Comparison of ENCODE assay signal across 8 cellular contexts in the genomic region with DNA sequence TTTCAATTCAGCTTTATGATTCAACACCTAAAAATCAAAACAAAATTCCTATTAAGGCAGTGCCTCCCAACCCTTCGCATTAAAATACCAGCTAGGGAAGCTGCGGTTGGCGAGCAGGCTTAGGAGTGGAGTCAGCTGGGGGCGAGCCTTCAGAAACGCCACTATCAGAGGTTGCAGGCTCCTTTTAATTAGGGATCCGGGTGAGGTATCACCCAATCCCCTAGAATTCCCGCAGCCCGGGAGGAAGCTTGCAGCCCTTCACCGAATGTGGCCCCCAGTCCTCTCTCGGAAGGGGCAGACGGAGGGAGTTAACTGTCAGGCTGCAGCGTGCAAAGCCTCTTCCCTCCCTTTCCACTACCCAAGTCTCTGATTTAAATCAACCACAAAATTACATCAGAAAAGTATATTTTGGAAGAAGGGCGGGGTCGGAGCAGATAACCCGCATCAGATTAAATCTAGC. TPM values are rescaled to one million over a fixed set of nuclear protein-coding genes. Genes with fewer than 3 reads are reported as not detected.
DNase-seq lines count a peak whose midpoint lies in the region; ATAC-seq, FAIRE-seq and TF ChIP-seq lines count a peak whose summit lies in the region.

No MANE protein-coding gene starts in this region.

- peaks cover 0 to 18% (median 0%) of the 10 kb centered on the region in 11 experiments; a peak in 7 of 22 replicates for H3K9me3 ChIP-seq in BLaER1 treated with 17β-estradiol and CSF1 and Interleukin-3, amounts not matched to agents 10 nM and 100 nM (replicated peaks in 1 of 11)
- no peaks in the 10 kb centered on the region for H3K9me3 ChIP-seq in HUES48 (ENCODE audit: control insufficient read depth, insufficient read depth, low read length)
- H3K9me3 ChIP-seq in astrocyte (ENCODE audit: insufficient read depth, low read depth, low read length): no peaks in the 10 kb centered on the region
- no peaks in the 10 kb centered on the region for H3K9me3 ChIP-seq in mesenchymal stem cell (ENCODE audit: control insufficient read depth, low read length)
- H3K9me3 ChIP-seq in OCI-LY7 (ENCODE audit: low read length): no peaks in the 10 kb centered on the region

- peaks cover 13 to 31% (median 20%) of the 10 kb centered on the region in 11 experiments; a peak in 20 of 22 replicates for H3K36me3 ChIP-seq in BLaER1 treated with 17β-estradiol and CSF1 and Interleukin-3, amounts not matched to agents 10 nM and 100 nM
- H3K36me3 ChIP-seq in HUES48 (ENCODE audit: control insufficient read depth, insufficient read depth, low read length) (peaks cover 44% of the 10 kb centered on the region), astrocyte (ENCODE audit: insufficient read depth, low read length) (peaks cover 18% of the 10 kb centered on the region), mesenchymal stem cell (ENCODE audit: control insufficient read depth in 1 of 2, insufficient read depth in 2 of 2, low read depth in 1 of 2, low read length in 2 of 2) (peaks cover 0 to 6% of the 10 kb centered on the region in 2 experiments), OCI-LY7 (ENCODE audit: insufficient read depth, low read length) (no peaks in the 10 kb centered on the region)

- peak overlapping the region; percentile 55 to 76 (median 73) for H3K4me3 ChIP-seq in BLaER1 treated with 17β-estradiol and CSF1 and Interleukin-3, amounts not matched to agents 10 nM and 100 nM
- H3K4me3 ChIP-seq in HUES48 (ENCODE audit: low read depth, low read length) (peak overlapping the region; percentile 68), astrocyte (ENCODE audit: insufficient read depth, low read depth, low read length) (peak overlapping the region; percentile 84), mesenchymal stem cell (ENCODE audit: insufficient read depth in 1 of 2, low read depth in 1 of 2, low read length in 2 of 2) (peak overlapping the region; percentile 57 to 77), OCI-LY7 (ENCODE audit: low read depth, low read length, poor library complexity, severe bottlenecking) (no peak overlapping the region)

- FAIRE-seq in astrocyte (lab: Jason Lieb, UNC): no peak

- POLR2A ChIA-PET in OCI-LY7 (lab: Charles Lee): no interaction called here

- no peak overlapping the region for H3K4ac ChIP-seq in mesenchymal stem cell (ENCODE audit: low read depth in 1 of 2, low read length in 2 of 2)

- peak overlapping the region; percentile 96 for H3K27ac Mint-ChIP-seq in astrocyte (ENCODE audit: unreplicated experiment)

- H3K9ac ChIP-seq in BLaER1 treated with 17β-estradiol and CSF1 and Interleukin-3, amounts not matched to agents 10 nM and 100 nM: peak overlapping the region; percentile 54 to 84 (median 78); a peak in 21 of 22 replicates
- H3K9ac ChIP-seq in HUES48 (ENCODE audit: low read depth, low read length) (peak overlapping the region; percentile 3; the same call in 1 of the 2 replicates), astrocyte (ENCODE audit: low read length) (peak overlapping the region; percentile 92), mesenchymal stem cell (ENCODE audit: low read length) (peak overlapping the region; percentile 68)

- no peak overlapping the region for H3K14ac ChIP-seq in mesenchymal stem cell (ENCODE audit: low read length in 2 of 2)

- H3K9me3 Mint-ChIP-seq in astrocyte (ENCODE audit: unreplicated experiment): no peaks in the 10 kb centered on the region

- peak overlapping the region; percentile 99 for H3K4me3 Mint-ChIP-seq in astrocyte (ENCODE audit: unreplicated experiment)

- peaks cover 3% of the 10 kb centered on the region for H3K79me1 ChIP-seq in mesenchymal stem cell (replicated peaks; ENCODE audit: low read length, poor library complexity, severe bottlenecking)

- peak overlapping the region in 10 of 11 experiments; percentile 22 to 82 (median 78); a peak in 19 of 22 replicates for H3K27ac ChIP-seq in BLaER1 treated with 17β-estradiol and CSF1 and Interleukin-3, amounts not matched to agents 10 nM and 100 nM
- H3K27ac ChIP-seq in HUES48 (ENCODE audit: low read depth, low read length): no peak overlapping the region
- peak overlapping the region; percentile 82 for H3K27ac ChIP-seq in astrocyte (ENCODE audit: low read depth, low read length)
- H3K27ac ChIP-seq in mesenchymal stem cell (ENCODE audit: low read length, poor library complexity, severe bottlenecking): peak overlapping the region; percentile 55
- no peak overlapping the region for H3K27ac ChIP-seq in OCI-LY7 (ENCODE audit: low read depth, low read length, poor library complexity, severe bottlenecking)

- H3K4me1 Mint-ChIP-seq in astrocyte (ENCODE audit: low read depth, unreplicated experiment): peaks cover 25% of the 10 kb centered on the region

- CTCF ChIA-PET in OCI-LY7 (lab: Charles Lee; ENCODE audit: unreplicated experiment): no interaction called here

- H3K36me3 Mint-ChIP-seq in astrocyte (ENCODE audit: low read depth, unreplicated experiment): peaks cover 41% of the 10 kb centered on the region

- peaks cover 2% of the 10 kb centered on the region for H3K27me3 Mint-ChIP-seq in astrocyte (ENCODE audit: low read depth, unreplicated experiment)

- peak overlapping the region; percentile 39 for H2BK120ac ChIP-seq in mesenchymal stem cell (ENCODE audit: low read depth, low read length)

- H2AK5ac ChIP-seq in mesenchymal stem cell (ENCODE audit: low read length, severe bottlenecking): no peak overlapping the region

- no peak overlapping the region for H4K8ac ChIP-seq in mesenchymal stem cell (ENCODE audit: low read length)

- no peaks in the 10 kb centered on the region for H3K9me2 ChIP-seq in OCI-LY7 (ENCODE audit: insufficient read depth, low read length)

- intact Hi-C loops in OCI-LY7 (cut with micrococcal nuclease; ENCODE audit: unreplicated experiment): no loop called here

- peak overlapping the region; percentile 62 for H2BK15ac ChIP-seq in mesenchymal stem cell (ENCODE audit: low read depth, poor library complexity, severe bottlenecking)

- peak overlapping the region in 1 of 2 experiments; percentile 28 for H3K18ac ChIP-seq in mesenchymal stem cell (ENCODE audit: low read depth in 1 of 2, low read length in 2 of 2)

- ATAC-seq in HG03139 (IDR thresholded peaks at IDR 0.05; ENCODE audit: unreplicated experiment): no peak
- ATAC-seq in HG03280 (IDR thresholded peaks at IDR 0.05; ENCODE audit: unreplicated experiment): no peak

- H3K79me2 ChIP-seq in astrocyte (ENCODE audit: insufficient read depth, low read length) (peaks cover 54% of the 10 kb centered on the region), OCI-LY7 (ENCODE audit: insufficient read depth, low read depth, low read length) (no peaks in the 10 kb centered on the region)

- H4K20me1 ChIP-seq in BLaER1 treated with 17β-estradiol and CSF1 and Interleukin-3, amounts not matched to agents 10 nM and 100 nM: peaks cover 0 to 44% (median 17%) of the 10 kb centered on the region in 11 experiments; a peak in 10 of 22 replicates
- H4K20me1 ChIP-seq in astrocyte (ENCODE audit: insufficient read depth, low read length) (peaks cover 25% of the 10 kb centered on the region), OCI-LY7 (ENCODE audit: insufficient read depth, low read length) (no peaks in the 10 kb centered on the region)

- H3K23ac ChIP-seq in mesenchymal stem cell (ENCODE audit: low read length in 2 of 2): no peak overlapping the region

- no peak overlapping the region for H2BK12ac ChIP-seq in mesenchymal stem cell (ENCODE audit: low read length in 2 of 2)

- no peak for TF ChIP-seq CTCF in astrocyte (IDR thresholded peaks at IDR 0.05; ENCODE audit: insufficient read depth, low read depth, low read length)
- no peak for TF ChIP-seq CTCF in OCI-LY7 (conservative IDR thresholded peaks at IDR 0.05; ENCODE audit: low read length)

- peaks cover 56 to 83% (median 72%) of the 10 kb centered on the region in 10 experiments for H3K4me1 ChIP-seq in BLaER1 treated with 17β-estradiol and CSF1 and Interleukin-3, amounts not matched to agents 10 nM and 100 nM
- H3K4me1 ChIP-seq in HUES48 (ENCODE audit: control insufficient read depth, insufficient read depth, low read length) (peaks cover 24% of the 10 kb centered on the region), astrocyte (ENCODE audit: insufficient read depth, low read length) (peaks cover 53% of the 10 kb centered on the region), mesenchymal stem cell (ENCODE audit: control insufficient read depth, insufficient read depth, low read depth, low read length) (peaks cover 37% of the 10 kb centered on the region), OCI-LY7 (ENCODE audit: insufficient read depth, low read length, poor library complexity, severe bottlenecking) (no peaks in the 10 kb centered on the region)

- peak overlapping the region; percentile 82 to 95 (median 87) for H3K4me2 ChIP-seq in BLaER1 treated with 17β-estradiol and CSF1 and Interleukin-3, amounts not matched to agents 10 nM and 100 nM
- H3K4me2 ChIP-seq in astrocyte (ENCODE audit: low read length) (peak overlapping the region; percentile 97), mesenchymal stem cell (ENCODE audit: low read length, poor library complexity, severe bottlenecking) (peak overlapping the region; percentile 97), OCI-LY7 (ENCODE audit: low read length) (no peak overlapping the region)

- H2AFZ ChIP-seq in astrocyte (ENCODE audit: low read depth, low read length): no peak overlapping the region
- no peak overlapping the region for H2AFZ ChIP-seq in mesenchymal stem cell (ENCODE audit: low read depth, low read length)
- no peak overlapping the region for H2AFZ ChIP-seq in OCI-LY7 (ENCODE audit: low read length)

- peaks cover 17 to 40% (median 32%) of the 10 kb centered on the region in 11 experiments for H3K27me3 ChIP-seq in BLaER1 treated with 17β-estradiol and CSF1 and Interleukin-3, amounts not matched to agents 10 nM and 100 nM
- H3K27me3 ChIP-seq in HUES48 (ENCODE audit: control insufficient read depth, insufficient read depth, low read length) (peaks cover 24% of the 10 kb centered on the region), astrocyte (ENCODE audit: insufficient read depth, low read length) (no peaks in the 10 kb centered on the region), mesenchymal stem cell (ENCODE audit: control insufficient read depth in 1 of 2, insufficient read depth in 1 of 2, low read length in 2 of 2) (peaks cover 0 to 18% of the 10 kb centered on the region in 2 experiments)

- DNase-seq in astrocyte (ENCODE audit: low read depth): peak; percentile 91
- DNase-seq in mesenchymal stem cell: peak; percentile 86
- no peak for DNase-seq in NCI-H1048 (lab: John Stamatoyannopoulos, UW)
- no peak for DNase-seq in OCI-LY7 (ENCODE audit: low spot score)

- H4K91ac ChIP-seq in mesenchymal stem cell (ENCODE audit: low read length): no peak overlapping the region

- under 1% methylated on average over 12 of the region's 15 CpGs for WGBS in mesenchymal stem cell

- BruUV-seq in OCI-LY7 (replicated peaks; lab: Mats Ljungman, UMichigan): no TSS peak

- no peak overlapping the region for H2BK5ac ChIP-seq in mesenchymal stem cell (ENCODE audit: low read depth, low read length, poor library complexity, severe bottlenecking)

RNA-seq across cellular contexts. Expression of a gene that starts 1.7 kb away (rescaled TPM):
- total RNA-seq in astrocyte (164 and 206 TPM in 2 replicates), OCI-LY7 (2022) (not detected in 2 replicates)
- 89.5 TPM for polyA plus RNA-seq in mesenchymal stem cell (2013, experiment 1 of 2)
- 87.1 TPM for polyA plus RNA-seq in mesenchymal stem cell (2013, experiment 2 of 2)
- not detected in 2 replicates for total RNA-seq in OCI-LY7 (2014; rRNA removed; shearing (Covaris generic))

Comparison
In these comparisons a context has a peak if more than half of its experiments do, and no peak if none do; other contexts are left out.
1. H3K27ac ChIP-seq: peak in BLaER1 treated with 17β-estradiol and CSF1 and Interleukin-3, amounts not matched to agents 10 nM and 100 nM (10 of 11), astrocyte (single experiment) and mesenchymal stem cell (single experiment); none in HUES48 (single experiment) and OCI-LY7 (single experiment).
2. H3K9ac ChIP-seq: peak in every context shown above with its lines; median percentile 92 in astrocyte; 78 in BLaER1 treated with 17β-estradiol and CSF1 and Interleukin-3, amounts not matched to agents 10 nM and 100 nM; 68 in mesenchymal stem cell; 3 in HUES48.
3. DNase-seq: peak in astrocyte (single experiment) and mesenchymal stem cell (single experiment); none in NCI-H1048 (single experiment) and OCI-LY7 (single experiment).
4. RNA of a gene that starts 1.7 kb away (total RNA-seq): 164 to 206 TPM in astrocyte; not detected in OCI-LY7; every median in the first group is over 100 times any median in the second.